In genomic region chr13:111373486-111373885, GRCh38 we compare ENCODE assay signal across 24 cellular contexts. TPM values are rescaled to one million over a fixed set of nuclear protein-coding genes. Genes with fewer than 3 reads are reported as not detected.
"Had no signal": no experiment of that assay in that cellular context is flagged by ENCODE, and none has a peak within 500 bp of the region (broad histone marks: within the 10 kb centered on the region; RNA-seq: fewer than 3 reads in every experiment).

No MANE protein-coding gene starts in this region.

- H3K4me1 Mint-ChIP-seq: activated T-helper 17 cell treated with anti-CD3 and anti-CD28 coated beads, Interleukin-2, amount 50 U/mL, for 72 hours had no signal

- DNase-seq: activated CD4-positive, alpha-beta T cell treated with anti-CD3 and anti-CD28 coated beads, Interleukin-2, amount 50 U/mL, for 1 hour; activated CD8-positive, alpha-beta memory T cell treated with anti-CD3 and anti-CD28 coated beads for 24 hours; activated CD8-positive, alpha-beta memory T cell treated with anti-CD3 and anti-CD28 coated beads, Interleukin-2, amount 50 U/mL, for 4 hours; activated naive CD4-positive, alpha-beta T cell; activated T-cell treated with anti-CD3 and anti-CD28 coated beads, Interleukin-2, amount 50 U/mL, for 24 hours; anterior cingulate cortex; body of pancreas; foreskin keratinocyte; left ventricle myocardium superior; midbrain; retina; sigmoid colon; stimulated activated CD4-positive, alpha-beta T cell treated with anti-CD3 and anti-CD28 coated beads, Interleukin-15, amount 100 ng/mL, for 24 hours had no signal

- H3K27me3 Mint-ChIP-seq: activated T-cell treated with anti-CD3 and anti-CD28 coated beads, Interleukin-2, amount 50 U/mL, for 24 hours; activated T-helper 17 cell treated with anti-CD3 and anti-CD28 coated beads, Interleukin-2, amount 50 U/mL, for 72 hours; stimulated activated memory B cell treated with anti-CD40 and anti-IgM and Interleukin-4, amounts not matched to agents 10 μg/mL and 1 μg/mL and 100 μg/mL, for 72 hours had no signal

- H3K9me3 ChIP-seq: body of pancreas, sigmoid colon, thoracic aorta, vagina had no signal

- H3K36me3 ChIP-seq: sigmoid colon, thoracic aorta, vagina had no signal

- ATAC-seq: activated T-helper 17 cell treated with anti-CD3 and anti-CD28 coated beads, Interleukin-2, amount 50 U/mL, for 72 hours; body of pancreas; foreskin keratinocyte; left ventricle myocardium superior; natural killer cell treated with Interleukin-12 subunit alpha and Interleukin-12 subunit beta and Interleukin-15 and Interleukin-18, amount 100 ng/mL, for 72 hours had no signal

- H3K27ac Mint-ChIP-seq: activated T-cell treated with anti-CD3 and anti-CD28 coated beads, Interleukin-2, amount 50 U/mL, for 24 hours; activated T-helper 17 cell treated with anti-CD3 and anti-CD28 coated beads, Interleukin-2, amount 50 U/mL, for 72 hours; natural killer cell treated with Interleukin-12 subunit alpha and Interleukin-12 subunit beta and Interleukin-15 and Interleukin-18, amount 100 ng/mL, for 72 hours; progenitor cell of endocrine pancreas; stimulated activated memory B cell treated with anti-CD40 and anti-IgM and Interleukin-4, amounts not matched to agents 10 μg/mL and 1 μg/mL and 100 μg/mL, for 72 hours; T-helper 1 cell treated with Interleukin-12 subunit alpha and Interleukin-12 subunit beta and Interleukin-4 antibody, amounts not matched to agents 30 μg/mL and 1 μg/mL, for 36 hours; type B pancreatic cell had no signal

- H3K27me3 ChIP-seq: body of pancreas, foreskin keratinocyte, hepatocyte, sigmoid colon, vagina had no signal

- H3K4me3 Mint-ChIP-seq: activated T-cell treated with anti-CD3 and anti-CD28 coated beads, Interleukin-2, amount 50 U/mL, for 24 hours; activated T-helper 17 cell treated with anti-CD3 and anti-CD28 coated beads, Interleukin-2, amount 50 U/mL, for 72 hours; natural killer cell treated with Interleukin-12 subunit alpha and Interleukin-12 subunit beta and Interleukin-15 and Interleukin-18, amount 100 ng/mL, for 72 hours; stimulated activated memory B cell treated with anti-CD40 and anti-IgM and Interleukin-4, amounts not matched to agents 10 μg/mL and 1 μg/mL and 100 μg/mL, for 72 hours; T-helper 1 cell treated with Interleukin-12 subunit alpha and Interleukin-12 subunit beta and Interleukin-4 antibody, amounts not matched to agents 30 μg/mL and 1 μg/mL, for 36 hours; type B pancreatic cell had no signal

- H3K4me1 ChIP-seq: body of pancreas, foreskin keratinocyte, sigmoid colon, vagina had no signal

- H3K27ac ChIP-seq: body of pancreas, epithelial cell of prostate, foreskin keratinocyte, hepatocyte, sigmoid colon, thoracic aorta, vagina had no signal

- H3K36me3 Mint-ChIP-seq: natural killer cell treated with Interleukin-12 subunit alpha and Interleukin-12 subunit beta and Interleukin-15 and Interleukin-18, amount 100 ng/mL, for 72 hours; stimulated activated memory B cell treated with anti-CD40 and anti-IgM and Interleukin-4, amounts not matched to agents 10 μg/mL and 1 μg/mL and 100 μg/mL, for 72 hours; type B pancreatic cell had no signal

- H3K4me2 ChIP-seq: hepatocyte, smooth muscle cell had no signal

- H3K4me3 ChIP-seq: body of pancreas, hepatocyte, sigmoid colon, smooth muscle cell, thoracic aorta, vagina had no signal

- H2AFZ ChIP-seq: hepatocyte had no signal

- H3K9me3 Mint-ChIP-seq: activated T-cell treated with anti-CD3 and anti-CD28 coated beads, Interleukin-2, amount 50 U/mL, for 24 hours; activated T-helper 17 cell treated with anti-CD3 and anti-CD28 coated beads, Interleukin-2, amount 50 U/mL, for 72 hours; natural killer cell treated with Interleukin-12 subunit alpha and Interleukin-12 subunit beta and Interleukin-15 and Interleukin-18, amount 100 ng/mL, for 72 hours; T-helper 1 cell treated with Interleukin-12 subunit alpha and Interleukin-12 subunit beta and Interleukin-4 antibody, amounts not matched to agents 30 μg/mL and 1 μg/mL, for 36 hours; type B pancreatic cell had no signal

- H3K79me2 ChIP-seq: hepatocyte had no signal

RNA-seq across cellular contexts. Expression of gene TEX29, which starts 53.0 kb away (rescaled TPM):
- total RNA-seq: body of pancreas, foreskin keratinocyte, thoracic aorta had no signal
